Comparison of ENCODE assay signal across 24 cellular contexts in the genomic region with DNA sequence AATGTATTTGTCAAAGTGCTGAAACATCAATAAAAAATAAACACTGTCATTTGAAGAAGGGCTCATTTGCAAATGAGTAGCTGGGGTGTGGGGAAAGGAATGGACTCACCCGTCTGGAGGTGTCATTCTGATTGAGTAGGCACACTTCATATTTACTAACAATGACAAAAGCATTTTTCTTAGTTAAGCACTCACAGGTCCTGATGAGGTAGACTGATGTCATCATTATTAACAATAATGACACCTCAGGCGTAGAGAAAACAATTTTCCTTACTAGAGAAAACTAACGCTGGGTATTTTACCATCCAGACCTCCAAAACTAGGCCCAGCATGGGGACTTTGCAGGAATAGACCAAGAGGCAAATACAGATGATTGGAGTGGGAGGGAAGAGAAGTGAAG.
"Had no signal": no experiment of that assay in that cellular context is flagged by ENCODE, and none has a peak within 500 bp of the region (broad histone marks: within the 10 kb centered on the region; RNA-seq: fewer than 3 reads in every experiment).

No MANE protein-coding gene starts in this region.

- ATAC-seq: left ventricle myocardium superior, right cardiac atrium had no signal

- H3K9me3 ChIP-seq: breast epithelium, esophagus squamous epithelium, mucosa of descending colon, prostate gland, suprapubic skin had no signal

- H3K36me3 ChIP-seq: breast epithelium, esophagus squamous epithelium, prostate gland, suprapubic skin had no signal

- H3K27ac ChIP-seq: prostate gland, skin epidermis, suprapubic skin had no signal

- H3K4me1 Mint-ChIP-seq: memory B cell, naive B cell, neural crest cell had no signal

- H3K4me3 ChIP-seq: breast epithelium, esophagus squamous epithelium, mucosa of descending colon, prostate gland, skin epidermis, suprapubic skin had no signal

- H3K36me3 Mint-ChIP-seq: immature natural killer cell, memory B cell, naive B cell had no signal

- DNase-seq: activated CD4-positive, alpha-beta T cell treated with anti-CD3 and anti-CD28 coated beads, Interleukin-2, amount 50 U/mL, for 1 hour; activated CD8-positive, alpha-beta memory T cell treated with anti-CD3 and anti-CD28 coated beads, Interleukin-2, amount 50 U/mL, for 4 hours; activated effector memory CD4-positive, alpha-beta T cell treated with anti-CD3 and anti-CD28 coated beads, Interleukin-2, amount 50 U/mL, for 16 hours; activated naive CD4-positive, alpha-beta T cell treated with anti-CD3 and anti-CD28 coated beads, Interleukin-2, amount 50 U/mL, for 16 hours; activated T-cell treated with anti-CD3 and anti-CD28 coated beads, Interleukin-2, amount 50 U/mL, for 4 hours; aorta; cerebellar nuclear complex; effector CD4-positive, alpha-beta T cell; esophagus squamous epithelium; immature natural killer cell; left ventricle myocardium superior; naive B cell; right cardiac atrium; stimulated activated CD4-positive, alpha-beta T cell treated with anti-CD3 and anti-CD28 coated beads, Interleukin-2, amount 100 ng/mL, for 48 hours; T-helper 9 cell; trophoblast cell had no signal

- H3K27me3 Mint-ChIP-seq: stimulated activated naive CD8-positive, alpha-beta T cell treated with anti-CD3 and anti-CD28 coated beads, Interleukin-15, amount 100 ng/mL, for 72 hours had no signal

- H3K27ac Mint-ChIP-seq: immature natural killer cell, memory B cell, naive B cell had no signal

- H3K9me3 Mint-ChIP-seq: activated T-cell treated with anti-CD3 and anti-CD28 coated beads, Interleukin-2, amount 50 U/mL, for 4 hours; immature natural killer cell; memory B cell; naive B cell; neural crest cell; stimulated activated naive CD8-positive, alpha-beta T cell treated with anti-CD3 and anti-CD28 coated beads, Interleukin-15, amount 100 ng/mL, for 72 hours had no signal

- H3K27me3 ChIP-seq: breast epithelium, esophagus squamous epithelium, suprapubic skin had no signal

- H3K4me3 Mint-ChIP-seq: activated T-cell treated with anti-CD3 and anti-CD28 coated beads, Interleukin-2, amount 50 U/mL, for 4 hours; immature natural killer cell; memory B cell; naive B cell; neural crest cell; stimulated activated naive CD8-positive, alpha-beta T cell treated with anti-CD3 and anti-CD28 coated beads, Interleukin-15, amount 100 ng/mL, for 72 hours had no signal

- H3K4me1 ChIP-seq: breast epithelium, prostate gland, suprapubic skin had no signal
